31 cellular contexts compared by ENCODE assay signal in the genomic region with DNA sequence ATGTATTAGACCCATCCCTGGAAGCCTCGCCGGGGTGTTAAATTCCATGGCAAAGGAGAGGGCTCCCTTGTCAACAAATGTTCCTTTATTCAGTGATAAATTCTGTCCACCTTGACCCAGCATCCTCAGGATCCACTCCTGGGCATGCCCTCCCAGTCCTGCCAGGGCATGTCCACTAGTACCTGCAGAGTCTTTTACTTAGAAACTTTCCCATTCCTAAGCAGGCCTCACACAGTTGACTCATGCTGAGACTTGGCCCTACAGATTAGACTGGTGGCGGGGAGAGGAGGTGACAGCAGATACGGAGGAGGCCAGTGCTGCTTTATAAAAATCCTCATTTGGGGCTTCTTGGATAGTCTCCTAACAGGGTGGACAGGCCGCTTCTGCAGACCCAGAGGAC.
"Had no signal": no experiment of that assay in that cellular context is flagged by ENCODE, and none has a peak within 500 bp of the region (broad histone marks: within the 10 kb centered on the region; RNA-seq: fewer than 3 reads in every experiment).

No MANE protein-coding gene starts in this region.

- H3K27ac Mint-ChIP-seq: activated naive CD4-positive, alpha-beta T cell treated with anti-CD3 and anti-CD28 coated beads for 36 hours; activated naive CD8-positive, alpha-beta T cell treated with anti-CD3 and anti-CD28 coated beads for 36 hours; memory B cell; naive thymus-derived CD8-positive, alpha-beta T cell; progenitor cell of endocrine pancreas; stimulated activated memory B cell treated with anti-CD40 and anti-IgM and Interleukin-4, amounts not matched to agents 10 μg/mL and 1 μg/mL and 100 μg/mL, for 72 hours; stimulated activated naive CD8-positive, alpha-beta T cell treated with anti-CD3 and anti-CD28 coated beads, Interleukin-15, amount 100 ng/mL, for 72 hours; T-helper 1 cell treated with Interleukin-12 subunit alpha and Interleukin-12 subunit beta and Interleukin-4 antibody, amounts not matched to agents 30 μg/mL and 1 μg/mL, for 36 hours had no signal

- H3K9ac ChIP-seq: SK-N-SH had no signal

- H2AFZ ChIP-seq: hepatocyte had no signal

- H3K4me1 ChIP-seq: adrenal gland, body of pancreas, gastroesophageal sphincter, upper lobe of left lung had no signal

- H3K9me3 ChIP-seq: adrenal gland, body of pancreas, ovary, SK-N-SH, upper lobe of left lung had no signal

- DNase-seq: activated CD4-positive, alpha-beta T cell treated with anti-CD3 and anti-CD28 coated beads for 48 hours; activated CD4-positive, alpha-beta T cell treated with anti-CD3 and anti-CD28 coated beads, Interleukin-2, amount 50 U/mL, for 48 hours; activated effector memory CD4-positive, alpha-beta T cell treated with anti-CD3 and anti-CD28 coated beads, Interleukin-2, amount 50 U/mL, for 16 hours; activated naive CD4-positive, alpha-beta T cell treated with anti-CD3 and anti-CD28 coated beads for 36 hours; activated naive CD8-positive, alpha-beta T cell treated with anti-CD3 and anti-CD28 coated beads for 36 hours; activated T-cell treated with anti-CD3 and anti-CD28 coated beads, Interleukin-2, amount 50 U/mL, for 48 hours; adrenal gland; aorta; body of pancreas; islet precursor cell; left cardiac atrium; naive thymus-derived CD8-positive, alpha-beta T cell; ovary; SK-N-SH; stimulated activated CD4-positive, alpha-beta T cell treated with anti-CD3 and anti-CD28 coated beads, Interleukin-1b, Interleukin-23, amount 100 ng/mL, for 48 hours; stimulated activated CD4-positive, alpha-beta T cell treated with anti-CD3 and anti-CD28 coated beads, Interleukin-4, amount 100 ng/mL, for 4 hours; stimulated activated CD8-positive, alpha-beta memory T cell treated with anti-CD3 and anti-CD28 coated beads, Interleukin-4, amount 100 ng/mL, for 48 hours; stimulated activated naive CD8-positive, alpha-beta T cell treated with anti-CD3 and anti-CD28 coated beads, Interleukin-15, amount 100 ng/mL, for 72 hours; substantia nigra; SW 1271; T-helper 9 cell; upper lobe of left lung; WERI-Rb-1 had no signal

- H3K27me3 ChIP-seq: adrenal gland, body of pancreas, hepatocyte, ovary, upper lobe of left lung had no signal

- H3K27ac ChIP-seq: adrenal gland, body of pancreas, gastroesophageal sphincter, hepatocyte, ovary, upper lobe of left lung, WERI-Rb-1 had no signal

- H3K9me3 Mint-ChIP-seq: activated naive CD8-positive, alpha-beta T cell treated with anti-CD3 and anti-CD28 coated beads for 36 hours; T-helper 1 cell treated with Interleukin-12 subunit alpha and Interleukin-12 subunit beta and Interleukin-4 antibody, amounts not matched to agents 30 μg/mL and 1 μg/mL, for 36 hours had no signal

- H3K4me1 Mint-ChIP-seq: activated naive CD8-positive, alpha-beta T cell treated with anti-CD3 and anti-CD28 coated beads for 36 hours; memory B cell; stimulated activated memory B cell treated with anti-CD40 and anti-IgM and Interleukin-4, amounts not matched to agents 10 μg/mL and 1 μg/mL and 100 μg/mL, for 72 hours; stimulated activated naive CD8-positive, alpha-beta T cell treated with anti-CD3 and anti-CD28 coated beads, Interleukin-15, amount 100 ng/mL, for 72 hours had no signal

- H3K4me3 ChIP-seq: adrenal gland, body of pancreas, gastroesophageal sphincter, hepatocyte, ovary, smooth muscle cell, upper lobe of left lung had no signal

- H3K79me2 ChIP-seq: hepatocyte had no signal

- H3K4me3 Mint-ChIP-seq: activated naive CD4-positive, alpha-beta T cell treated with anti-CD3 and anti-CD28 coated beads for 36 hours; activated naive CD8-positive, alpha-beta T cell treated with anti-CD3 and anti-CD28 coated beads for 36 hours; memory B cell; naive thymus-derived CD8-positive, alpha-beta T cell; stimulated activated memory B cell treated with anti-CD40 and anti-IgM and Interleukin-4, amounts not matched to agents 10 μg/mL and 1 μg/mL and 100 μg/mL, for 72 hours; stimulated activated naive CD8-positive, alpha-beta T cell treated with anti-CD3 and anti-CD28 coated beads, Interleukin-15, amount 100 ng/mL, for 72 hours; T-helper 1 cell treated with Interleukin-12 subunit alpha and Interleukin-12 subunit beta and Interleukin-4 antibody, amounts not matched to agents 30 μg/mL and 1 μg/mL, for 36 hours had no signal

- H3K4me2 ChIP-seq: hepatocyte, SK-N-SH, smooth muscle cell had no signal

- H3K36me3 Mint-ChIP-seq: activated naive CD8-positive, alpha-beta T cell treated with anti-CD3 and anti-CD28 coated beads for 36 hours; stimulated activated memory B cell treated with anti-CD40 and anti-IgM and Interleukin-4, amounts not matched to agents 10 μg/mL and 1 μg/mL and 100 μg/mL, for 72 hours had no signal

- ATAC-seq: activated CD4-positive, CD25-positive, alpha-beta regulatory T cell treated with anti-CD3 and anti-CD28 coated beads, Interleukin-2, amount 50 U/mL, for 24 hours; body of pancreas; gastroesophageal sphincter; left cardiac atrium; naive thymus-derived CD8-positive, alpha-beta T cell; stimulated activated memory B cell treated with anti-CD40 and anti-IgM and Interleukin-4, amounts not matched to agents 10 μg/mL and 1 μg/mL and 100 μg/mL, for 72 hours; stimulated activated naive CD8-positive, alpha-beta T cell treated with anti-CD3 and anti-CD28 coated beads, Interleukin-15, amount 100 ng/mL, for 72 hours had no signal

- H3K36me3 ChIP-seq: adrenal gland, gastroesophageal sphincter, ovary, upper lobe of left lung, WERI-Rb-1 had no signal
